8 cellular contexts compared by ENCODE assay signal in the genomic region with DNA sequence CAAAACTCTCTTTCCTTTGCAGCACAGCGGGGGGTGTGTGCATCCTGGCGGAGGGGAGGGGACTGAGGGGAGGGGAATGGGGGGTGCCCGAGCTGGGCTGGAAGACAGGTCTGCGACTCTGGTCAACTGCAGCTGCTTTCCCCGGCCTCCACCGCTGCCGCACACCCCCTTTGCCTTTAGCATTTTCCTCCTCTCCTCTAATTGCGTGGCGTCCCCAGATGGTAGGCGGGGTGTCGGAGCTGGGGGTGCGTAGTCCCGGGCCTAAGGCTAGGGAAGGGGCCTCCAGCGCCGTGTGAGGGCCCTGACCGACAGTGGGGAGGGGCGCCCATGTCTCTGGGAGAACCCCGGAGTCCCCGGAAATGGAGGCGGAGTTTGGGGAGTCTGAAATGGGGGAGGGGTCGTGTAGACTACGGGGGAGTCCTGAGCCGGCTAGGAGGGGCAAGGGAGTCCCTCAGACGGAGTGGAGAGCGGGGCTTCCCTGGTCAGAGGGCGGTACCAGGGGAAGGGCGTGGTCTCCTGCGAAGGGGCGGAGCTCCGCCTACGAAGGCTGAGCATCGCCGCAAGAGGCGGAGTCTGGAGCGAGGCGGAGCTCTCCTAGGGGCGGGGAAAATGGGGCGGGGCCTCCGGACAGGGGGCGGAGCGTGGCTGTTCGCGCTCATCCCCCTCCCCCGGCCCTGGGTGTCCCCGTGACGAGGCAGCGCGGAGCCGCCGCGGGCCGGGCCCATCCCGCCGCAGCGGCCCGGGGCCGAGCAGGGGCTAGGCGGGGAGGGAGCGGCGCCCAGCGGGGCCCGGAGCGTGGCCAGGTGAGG. TPM values are rescaled to one million over a fixed set of nuclear protein-coding genes. Genes with fewer than 3 reads are reported as not detected.
A peak's percentile ranks its signal among the peaks of the same experiment; 100 is the strongest.
DNase-seq lines count a peak whose midpoint lies in the region; ATAC-seq and TF ChIP-seq lines count a peak whose summit lies in the region.

A gene with protein sequence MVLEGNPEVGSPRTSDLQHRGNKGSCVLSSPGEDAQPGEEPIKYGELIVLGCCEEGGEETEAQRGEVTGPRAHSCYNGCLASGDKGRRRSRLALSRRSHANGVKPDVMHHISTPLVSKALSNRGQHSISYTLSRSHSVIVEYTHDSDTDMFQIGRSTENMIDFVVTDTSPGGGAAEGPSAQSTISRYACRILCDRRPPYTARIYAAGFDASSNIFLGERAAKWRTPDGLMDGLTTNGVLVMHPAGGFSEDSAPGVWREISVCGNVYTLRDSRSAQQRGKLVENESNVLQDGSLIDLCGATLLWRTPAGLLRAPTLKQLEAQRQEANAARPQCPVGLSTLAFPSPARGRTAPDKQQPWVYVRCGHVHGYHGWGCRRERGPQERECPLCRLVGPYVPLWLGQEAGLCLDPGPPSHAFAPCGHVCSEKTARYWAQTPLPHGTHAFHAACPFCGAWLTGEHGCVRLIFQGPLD (plus strand): TSS at position 681 of the 809 bp plus-strand sequence. CDS start 1,224 bp downstream, outside the sequence.

- peak within 1 kb of the TSS; percentile 40 for H2AFZ ChIP-seq in neural cell (ENCODE audit: low read depth, low read length)

- H3K4me3 Mint-ChIP-seq in stimulated activated naive CD8-positive, alpha-beta T cell treated with anti-CD3 and anti-CD28 coated beads, Interleukin-15, Interleukin-2, amounts not matched to agents 100 ng/mL and 50 ng/mL, for 24 hours: peak within 1 kb of the TSS; percentile 86

- DNase-seq in DMS53 (lab: John Stamatoyannopoulos, UW) (peak; percentile 96), RPMI8226 (peak; percentile 94), foreskin fibroblast (peak; percentile 84 to 96)
- peak; percentile 96 for DNase-seq in activated effector memory CD4-positive, alpha-beta T cell treated with anti-CD3 and anti-CD28 coated beads, Interleukin-2, amount 50 U/mL, for 16 hours

- H3K27ac ChIP-seq in KOPT-K1 (ENCODE audit: low read depth, low read length, poor library complexity, severe bottlenecking): peak within 1 kb of the TSS; percentile 27
- H3K27ac ChIP-seq in neural cell (ENCODE audit: low read length): peak within 1 kb of the TSS; percentile 58

- TF ChIP-seq EP300 in neural cell (conservative IDR thresholded peaks at IDR 0.05; ENCODE audit: poor library complexity, severe bottlenecking): no peak

- TF ChIP-seq RAD21 in neural cell (conservative IDR thresholded peaks at IDR 0.05): no peak

- H3K4me3 ChIP-seq in foreskin fibroblast (ENCODE audit: low read depth in 1 of 2, low read length in 2 of 2) (peak within 1 kb of the TSS; percentile 69 to 72), neural cell (ENCODE audit: low read length) (peak within 1 kb of the TSS; percentile 96)

- no peaks in the 10 kb centered on the region for H4K20me1 ChIP-seq in neural cell (ENCODE audit: insufficient read depth)

- ATAC-seq in GM21786 (IDR thresholded peaks at IDR 0.05; ENCODE audit: unreplicated experiment): peak; percentile 68

- H3K4me1 Mint-ChIP-seq in stimulated activated naive CD8-positive, alpha-beta T cell treated with anti-CD3 and anti-CD28 coated beads, Interleukin-15, Interleukin-2, amounts not matched to agents 100 ng/mL and 50 ng/mL, for 24 hours (ENCODE audit: low read depth): peaks cover 44% of the 10 kb centered on the region

- H3K27me3 ChIP-seq in neural cell (ENCODE audit: insufficient read depth, low read depth, low read length): no peaks in the 10 kb centered on the region

- no peaks in the 10 kb centered on the region for H3K36me3 ChIP-seq in KOPT-K1 (ENCODE audit: insufficient read depth, low read length)
- H3K36me3 ChIP-seq in neural cell (ENCODE audit: insufficient read depth, low read length): no peaks in the 10 kb centered on the region

- no peaks in the 10 kb centered on the region for H3F3A ChIP-seq in neural cell (ENCODE audit: insufficient read depth, low read length, poor library complexity, severe bottlenecking)

- peaks cover 8% of the 10 kb centered on the region for H3K9me3 Mint-ChIP-seq in stimulated activated naive CD8-positive, alpha-beta T cell treated with anti-CD3 and anti-CD28 coated beads, Interleukin-15, Interleukin-2, amounts not matched to agents 100 ng/mL and 50 ng/mL, for 24 hours

- H3K27me3 Mint-ChIP-seq in stimulated activated naive CD8-positive, alpha-beta T cell treated with anti-CD3 and anti-CD28 coated beads, Interleukin-15, Interleukin-2, amounts not matched to agents 100 ng/mL and 50 ng/mL, for 24 hours: no peaks in the 10 kb centered on the region

- peak within 1 kb of the TSS; percentile 91 for H3K9ac ChIP-seq in neural cell (ENCODE audit: low read length)

- peak within 1 kb of the TSS; percentile 59 for H3K27ac Mint-ChIP-seq in stimulated activated naive CD8-positive, alpha-beta T cell treated with anti-CD3 and anti-CD28 coated beads, Interleukin-15, Interleukin-2, amounts not matched to agents 100 ng/mL and 50 ng/mL, for 24 hours

- peaks cover 2% of the 10 kb centered on the region for H3K36me3 Mint-ChIP-seq in stimulated activated naive CD8-positive, alpha-beta T cell treated with anti-CD3 and anti-CD28 coated beads, Interleukin-15, Interleukin-2, amounts not matched to agents 100 ng/mL and 50 ng/mL, for 24 hours (ENCODE audit: low read depth)

- H3K4me2 ChIP-seq in neural cell (ENCODE audit: low read length): peak within 1 kb of the TSS; percentile 99

- no peaks in the 10 kb centered on the region for H3K9me2 ChIP-seq in neural cell (ENCODE audit: insufficient read depth, low read length)

- TF ChIP-seq CTCF in foreskin fibroblast (IDR thresholded peaks at IDR 0.05; ENCODE audit: low read depth, low read length) (no peak), neural cell (IDR thresholded peaks at IDR 0.05; ENCODE audit: poor library complexity, severe bottlenecking) (no peak)

- H3K9me3 ChIP-seq in KOPT-K1 (ENCODE audit: insufficient read depth, low read length, poor library complexity, severe bottlenecking) (peaks cover 9% of the 10 kb centered on the region), neural cell (ENCODE audit: low read length) (no peaks in the 10 kb centered on the region)

- H3K79me2 ChIP-seq in neural cell (replicated peaks; ENCODE audit: insufficient read depth, low read length): no peaks in the 10 kb centered on the region

TF ChIP-seq in neural cell, 6 proteins besides CTCF, POLR2A, EP300 and RAD21:
- no peak for TF ChIP-seq EZH2 (IDR thresholded peaks at IDR 0.05; ENCODE audit: borderline replicate concordance, insufficient read depth, low read length, poor library complexity, severe bottlenecking)
- no peak for TF ChIP-seq MXI1 (conservative IDR thresholded peaks at IDR 0.05; ENCODE audit: poor library complexity, severe bottlenecking)
- no peak for TF ChIP-seq TAF1 (IDR thresholded peaks at IDR 0.05; ENCODE audit: low read depth)
- TF ChIP-seq, protein P1, sequence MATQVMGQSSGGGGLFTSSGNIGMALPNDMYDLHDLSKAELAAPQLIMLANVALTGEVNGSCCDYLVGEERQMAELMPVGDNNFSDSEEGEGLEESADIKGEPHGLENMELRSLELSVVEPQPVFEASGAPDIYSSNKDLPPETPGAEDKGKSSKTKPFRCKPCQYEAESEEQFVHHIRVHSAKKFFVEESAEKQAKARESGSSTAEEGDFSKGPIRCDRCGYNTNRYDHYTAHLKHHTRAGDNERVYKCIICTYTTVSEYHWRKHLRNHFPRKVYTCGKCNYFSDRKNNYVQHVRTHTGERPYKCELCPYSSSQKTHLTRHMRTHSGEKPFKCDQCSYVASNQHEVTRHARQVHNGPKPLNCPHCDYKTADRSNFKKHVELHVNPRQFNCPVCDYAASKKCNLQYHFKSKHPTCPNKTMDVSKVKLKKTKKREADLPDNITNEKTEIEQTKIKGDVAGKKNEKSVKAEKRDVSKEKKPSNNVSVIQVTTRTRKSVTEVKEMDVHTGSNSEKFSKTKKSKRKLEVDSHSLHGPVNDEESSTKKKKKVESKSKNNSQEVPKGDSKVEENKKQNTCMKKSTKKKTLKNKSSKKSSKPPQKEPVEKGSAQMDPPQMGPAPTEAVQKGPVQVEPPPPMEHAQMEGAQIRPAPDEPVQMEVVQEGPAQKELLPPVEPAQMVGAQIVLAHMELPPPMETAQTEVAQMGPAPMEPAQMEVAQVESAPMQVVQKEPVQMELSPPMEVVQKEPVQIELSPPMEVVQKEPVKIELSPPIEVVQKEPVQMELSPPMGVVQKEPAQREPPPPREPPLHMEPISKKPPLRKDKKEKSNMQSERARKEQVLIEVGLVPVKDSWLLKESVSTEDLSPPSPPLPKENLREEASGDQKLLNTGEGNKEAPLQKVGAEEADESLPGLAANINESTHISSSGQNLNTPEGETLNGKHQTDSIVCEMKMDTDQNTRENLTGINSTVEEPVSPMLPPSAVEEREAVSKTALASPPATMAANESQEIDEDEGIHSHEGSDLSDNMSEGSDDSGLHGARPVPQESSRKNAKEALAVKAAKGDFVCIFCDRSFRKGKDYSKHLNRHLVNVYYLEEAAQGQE (IDR thresholded peaks at IDR 0.05; ENCODE audit: borderline replicate concordance): no peak
- no peak for TF ChIP-seq SMC3 (conservative IDR thresholded peaks at IDR 0.05; ENCODE audit: poor library complexity)
- TF ChIP-seq POLR2AphosphoS5 (IDR thresholded peaks at IDR 0.05): peak; percentile 30

RNA-seq across cellular contexts. Expression of the gene that starts here (rescaled TPM):
- polyA plus RNA-seq in neural cell: 13.3 and 16.2 TPM in 2 replicates
- 21.4 and 26.3 TPM in 2 replicates for polyA minus RNA-seq in neural cell

Comparison
In these comparisons a context has a peak if more than half of its experiments do, and no peak if none do; other contexts are left out.
1. Peak in every context shown above with its lines: DNase-seq, ATAC-seq, H3K4me3 ChIP-seq and H3K27ac ChIP-seq.